ENCODE assay signal across 27 cellular contexts in the genomic region with DNA sequence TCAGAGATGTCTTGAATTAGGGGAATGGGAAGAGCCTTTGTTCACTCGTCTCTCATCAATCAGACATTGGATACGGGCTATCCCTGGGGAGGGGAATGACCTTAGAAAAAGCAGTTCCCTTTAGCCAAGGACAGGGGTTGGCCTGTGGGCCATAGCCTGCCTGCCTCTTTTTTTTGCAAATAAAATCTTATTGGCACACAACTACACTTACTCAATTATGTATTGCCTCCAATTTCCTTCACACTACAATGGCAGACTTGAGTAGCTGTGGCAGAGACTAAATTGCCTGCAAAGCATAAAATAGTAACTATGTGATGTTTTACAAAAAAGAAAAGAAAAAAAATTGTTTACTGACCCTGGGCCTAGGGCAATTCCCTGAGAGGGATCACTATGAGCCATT. TPM values are rescaled to one million over a fixed set of nuclear protein-coding genes. Genes with fewer than 3 reads are reported as not detected.
"Had no signal": no experiment of that assay in that cellular context is flagged by ENCODE, and none has a peak within 500 bp of the region (broad histone marks: within the 10 kb centered on the region; RNA-seq: fewer than 3 reads in every experiment).

No MANE protein-coding gene starts in this region.

- H3K36me3 ChIP-seq: left lung, neural progenitor cell, pancreas, sigmoid colon, stomach, suprapubic skin, thyroid gland, upper lobe of left lung, vagina had no signal

- ATAC-seq: left lung; naive thymus-derived CD8-positive, alpha-beta T cell had no signal

- H3K9ac ChIP-seq: neural progenitor cell had no signal

- H3K27ac ChIP-seq: left lung, neural progenitor cell, pancreas, sigmoid colon, suprapubic skin, thyroid gland, upper lobe of left lung, vagina had no signal

- H3K9me3 ChIP-seq: left lung, mucosa of descending colon, pancreas, sigmoid colon, stomach, suprapubic skin, thyroid gland, upper lobe of left lung, vagina had no signal

- H2AFZ ChIP-seq: neural progenitor cell had no signal

- H3K4me3 ChIP-seq: coronary artery, left lung, lung, mucosa of descending colon, neural progenitor cell, pancreas, sigmoid colon, skin epidermis, stomach, suprapubic skin, thyroid gland, upper lobe of left lung, vagina had no signal

- H3K27me3 ChIP-seq: left lung, neural progenitor cell, sigmoid colon, stomach, suprapubic skin, thyroid gland, upper lobe of left lung, vagina had no signal

- H3K4me1 ChIP-seq: left lung, neural progenitor cell, pancreas, sigmoid colon, upper lobe of left lung, vagina had no signal

- DNase-seq: central memory CD4-positive, alpha-beta T cell; effector CD8-positive, alpha-beta T cell; foreskin melanocyte; head of caudate nucleus; hypothalamus; left lung; mesendoderm; mucosa of descending colon; naive thymus-derived CD8-positive, alpha-beta T cell; nucleus accumbens; pancreas; sigmoid colon; stimulated activated CD4-positive, alpha-beta T cell treated with anti-CD3 and anti-CD28 coated beads, Interleukin-12 subunit alpha, Interleukin-12 subunit beta, amount 100 ng/mL, for 4 hours; stimulated activated naive CD4-positive, alpha-beta T cell; stomach; thyroid gland; upper lobe of left lung had no signal

- H3K4me2 ChIP-seq: neural progenitor cell had no signal

RNA-seq across cellular contexts. Expression of a gene that starts 23.4 kb away (rescaled TPM):
- total RNA-seq: chondrocyte; dermis microvascular lymphatic vessel endothelial cell; left lung; lung; mucosa of descending colon; naive thymus-derived CD8-positive, alpha-beta T cell; pancreas; progenitor cell of endocrine pancreas; sigmoid colon; stomach; suprapubic skin; thyroid gland; upper lobe of left lung; vagina had no signal
- polyA plus RNA-seq: esophagus, lung, pancreas, sigmoid colon, stomach had no signal
